In the genomic region with DNA sequence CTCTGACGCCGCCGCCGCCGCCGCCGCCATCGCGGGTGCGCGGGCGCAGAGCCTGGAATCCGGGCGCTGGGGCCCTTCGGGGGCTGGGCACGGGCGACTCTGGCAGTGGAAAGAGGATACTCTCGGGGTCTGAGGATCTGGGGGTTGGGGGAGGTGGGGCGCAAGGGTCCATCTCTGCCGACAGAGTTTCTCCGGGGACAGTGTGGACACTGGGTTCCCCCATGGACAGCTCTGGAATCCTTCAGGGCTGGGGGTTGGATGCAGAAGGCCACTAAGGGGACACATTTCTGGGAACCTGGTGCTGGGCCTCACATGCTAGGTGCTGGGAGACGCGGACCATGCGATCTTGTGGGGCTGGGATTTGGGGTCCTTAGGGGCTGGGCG, we compare ENCODE assay signal across 8 cellular contexts. TPM values are rescaled to one million over a fixed set of nuclear protein-coding genes. Genes with fewer than 3 reads are reported as not detected.
A peak's percentile ranks its signal among the peaks of the same experiment; 100 is the strongest.
DNase-seq lines count a peak whose midpoint lies in the region; ATAC-seq and TF ChIP-seq lines count a peak whose summit lies in the region.

No MANE protein-coding gene starts in this region.

- peaks cover 28% of the 10 kb centered on the region for H3K27me3 Mint-ChIP-seq in activated T-cell treated with anti-CD3 and anti-CD28 coated beads, Interleukin-2, amount 50 U/mL, for 72 hours (ENCODE audit: low read depth)
- H3K27me3 Mint-ChIP-seq in activated CD8-positive, alpha-beta T cell treated with anti-CD3 and anti-CD28 coated beads, Interleukin-2, amount 10 ng/mL, durations not matched to agents 7 days and 5 days (ENCODE audit: low read depth) = peaks cover 30% of the 10 kb centered on the region

- no peaks in the 10 kb centered on the region for H3K9me3 Mint-ChIP-seq in activated T-cell treated with anti-CD3 and anti-CD28 coated beads, Interleukin-2, amount 50 U/mL, for 72 hours
- H3K9me3 Mint-ChIP-seq in activated CD8-positive, alpha-beta T cell treated with anti-CD3 and anti-CD28 coated beads, Interleukin-2, amount 10 ng/mL, durations not matched to agents 7 days and 5 days (ENCODE audit: insufficient read depth) = no peaks in the 10 kb centered on the region

- POLR2A ChIA-PET in activated CD8-positive, alpha-beta T cell treated with anti-CD3 and anti-CD28 coated beads, Interleukin-2, amount 10 ng/mL, durations not matched to agents 7 days and 5 days (lab: Charles Lee) = interaction anchor here (1.6 kb wide), 2 partner anchors 13 kb away, joined by 6 to 7 read pairs; a partner anchor contains a TSS

- H3K9me3 ChIP-seq in iPS-18c (ENCODE audit: control insufficient read depth, insufficient read depth, low read length) (no peaks in the 10 kb centered on the region), tibial artery (no peaks in the 10 kb centered on the region)

- intact Hi-C loops in tibial artery (cut with DNase I; ENCODE audit: low total_unique reads) = loop anchor here (5.0 kb wide), 1 partner anchor 85 kb away; no protein-coding TSS in a partner anchor

- H3K36me3 ChIP-seq in tibial artery = peaks cover 10 to 22% (median 16%) of the 10 kb centered on the region in 3 donors

- H3K36me3 Mint-ChIP-seq in activated T-cell treated with anti-CD3 and anti-CD28 coated beads, Interleukin-2, amount 50 U/mL, for 72 hours (ENCODE audit: insufficient read depth in 2 of 2) = peaks cover 1 to 9% of the 10 kb centered on the region in 2 donors
- H3K36me3 Mint-ChIP-seq in activated CD8-positive, alpha-beta T cell treated with anti-CD3 and anti-CD28 coated beads, Interleukin-2, amount 10 ng/mL, durations not matched to agents 7 days and 5 days (ENCODE audit: low read depth) = peaks cover 12% of the 10 kb centered on the region

- peak overlapping the region; percentile 76 to 84 for H3K4me3 Mint-ChIP-seq in activated T-cell treated with anti-CD3 and anti-CD28 coated beads, Interleukin-2, amount 50 U/mL, for 72 hours
- H3K4me3 Mint-ChIP-seq in activated CD8-positive, alpha-beta T cell treated with anti-CD3 and anti-CD28 coated beads, Interleukin-2, amount 10 ng/mL, durations not matched to agents 7 days and 5 days = peak overlapping the region; percentile 69

- H3K4me3 ChIP-seq in iPS-18c (ENCODE audit: insufficient read depth, low read depth, low read length) (peak overlapping the region; percentile 55), tibial artery (peak overlapping the region; percentile 34 to 52)

- peaks cover 0 to 63% of the 10 kb centered on the region in 2 donors for H3K27me3 ChIP-seq in tibial artery

- CTCF ChIA-PET in activated CD8-positive, alpha-beta T cell treated with anti-CD3 and anti-CD28 coated beads, Interleukin-2, amount 10 ng/mL, durations not matched to agents 7 days and 5 days (lab: Charles Lee) = interaction anchor here (1.0 to 3.3 kb wide), 5 partner anchors 13 to 63 kb away, joined by 3 to 15 read pairs (median 7); a partner anchor contains a TSS

- H3K27ac Mint-ChIP-seq in activated T-cell treated with anti-CD3 and anti-CD28 coated beads, Interleukin-2, amount 50 U/mL, for 72 hours = no peak overlapping the region
- H3K27ac Mint-ChIP-seq in activated CD8-positive, alpha-beta T cell treated with anti-CD3 and anti-CD28 coated beads, Interleukin-2, amount 10 ng/mL, durations not matched to agents 7 days and 5 days = no peak overlapping the region

- no peak for ATAC-seq in activated T-cell treated with anti-CD3 and anti-CD28 coated beads, Interleukin-2, amount 50 U/mL, for 72 hours (replicated peaks in 1 of 2)
- no peak for ATAC-seq in activated CD8-positive, alpha-beta T cell treated with anti-CD3 and anti-CD28 coated beads, Interleukin-2, amount 10 ng/mL, durations not matched to agents 7 days and 5 days
- no peak for ATAC-seq in HG02884 (IDR thresholded peaks at IDR 0.05; ENCODE audit: unreplicated experiment)
- no peak for ATAC-seq in HG03521 (IDR thresholded peaks at IDR 0.05; ENCODE audit: unreplicated experiment)

- H3K4me1 ChIP-seq in tibial artery = peaks cover under 1 to 56% (median 49%) of the 10 kb centered on the region in 4 donors

- no peak for TF ChIP-seq CTCF in tibial artery (IDR thresholded peaks at IDR 0.05)

- peak overlapping the region; percentile 42 to 59 for H3K27ac ChIP-seq in tibial artery

- no peak for DNase-seq in activated T-cell treated with anti-CD3 and anti-CD28 coated beads, Interleukin-2, amount 50 U/mL, for 72 hours
- DNase-seq in activated T-cell treated with anti-CD3 and anti-CD28 coated beads for 4 hours (no peak), tibial artery (no peak), NCI-H2107 (lab: John Stamatoyannopoulos, UW) (no peak)
- DNase-seq in activated CD8-positive, alpha-beta T cell treated with anti-CD3 and anti-CD28 coated beads, Interleukin-2, amount 10 ng/mL, durations not matched to agents 7 days and 5 days = no peak

- peaks cover 31% of the 10 kb centered on the region for H3K4me1 Mint-ChIP-seq in activated T-cell treated with anti-CD3 and anti-CD28 coated beads, Interleukin-2, amount 50 U/mL, for 72 hours (ENCODE audit: low read depth)
- peaks cover 41% of the 10 kb centered on the region for H3K4me1 Mint-ChIP-seq in activated CD8-positive, alpha-beta T cell treated with anti-CD3 and anti-CD28 coated beads, Interleukin-2, amount 10 ng/mL, durations not matched to agents 7 days and 5 days (ENCODE audit: low read depth)

RNA-seq across cellular contexts. Expression of a gene that starts 2.3 kb away (rescaled TPM):
- 1 to 10 TPM; 7.4 to 9.7 TPM for total RNA-seq in activated T-cell treated with anti-CD3 and anti-CD28 coated beads, Interleukin-2, amount 50 U/mL, for 72 hours
- 1 to 10 TPM; 2.7 to 3.6 TPM for total RNA-seq in activated CD8-positive, alpha-beta T cell treated with anti-CD3 and anti-CD28 coated beads, Interleukin-2, amount 10 ng/mL, durations not matched to agents 7 days and 5 days

RNA-seq across cellular contexts. Expression of a gene that starts 3.2 kb away (rescaled TPM):
- total RNA-seq in activated T-cell treated with anti-CD3 and anti-CD28 coated beads, Interleukin-2, amount 50 U/mL, for 72 hours = 10 to 100 TPM; 23.7 to 25.5 TPM
- 10 to 100 TPM; 18.6 to 19.0 TPM for total RNA-seq in activated CD8-positive, alpha-beta T cell treated with anti-CD3 and anti-CD28 coated beads, Interleukin-2, amount 10 ng/mL, durations not matched to agents 7 days and 5 days

RNA-seq across cellular contexts. Expression of a gene that starts 9.0 kb away (rescaled TPM):
- total RNA-seq in activated T-cell treated with anti-CD3 and anti-CD28 coated beads, Interleukin-2, amount 50 U/mL, for 72 hours = under 1 TPM; 0.50 to 0.63 TPM
- under 1 TPM; 0.31 to 0.37 TPM for total RNA-seq in activated CD8-positive, alpha-beta T cell treated with anti-CD3 and anti-CD28 coated beads, Interleukin-2, amount 10 ng/mL, durations not matched to agents 7 days and 5 days

RNA-seq across cellular contexts. Expression of a gene that starts 13.2 kb away (rescaled TPM):
- total RNA-seq in activated T-cell treated with anti-CD3 and anti-CD28 coated beads, Interleukin-2, amount 50 U/mL, for 72 hours = 10 to 100 TPM; 40.2 to 40.3 TPM
- 10 to 100 TPM; 36.5 to 39.9 TPM for total RNA-seq in activated CD8-positive, alpha-beta T cell treated with anti-CD3 and anti-CD28 coated beads, Interleukin-2, amount 10 ng/mL, durations not matched to agents 7 days and 5 days

RNA-seq across cellular contexts. Expression of a gene that starts 26.6 kb away (rescaled TPM):
- 100 to 1,000 TPM in 1 of 2 donors, 10 to 100 TPM in 1; 91.2 to 112 TPM for total RNA-seq in activated T-cell treated with anti-CD3 and anti-CD28 coated beads, Interleukin-2, amount 50 U/mL, for 72 hours
- total RNA-seq in activated CD8-positive, alpha-beta T cell treated with anti-CD3 and anti-CD28 coated beads, Interleukin-2, amount 10 ng/mL, durations not matched to agents 7 days and 5 days = 10 to 100 TPM; 63.6 to 69.6 TPM
